Comparison of ENCODE assay signal across 11 cellular contexts in genomic region chr18:56298935-56299334, GRCh38.
DNase-seq lines count a peak whose midpoint lies in the region; ATAC-seq and TF ChIP-seq lines count a peak whose summit lies in the region.
"Had no signal": no experiment of that assay in that cellular context is flagged by ENCODE, and none has a peak within 500 bp of the region (broad histone marks: within the 10 kb centered on the region; RNA-seq: fewer than 3 reads in every experiment).

No MANE protein-coding gene starts in this region.

- H3K79me2 ChIP-seq in H9 (ENCODE audit: insufficient read depth, low read length) (no peaks in the 10 kb centered on the region), PC-3 (ENCODE audit: low read length) (no peaks in the 10 kb centered on the region), smooth muscle cell (ENCODE audit: low read depth) (no peaks in the 10 kb centered on the region)

- no peak overlapping the region for H4K91ac ChIP-seq in H9 (ENCODE audit: insufficient read length, low read depth, low read length)

- TF ChIP-seq CTCF in H9 (conservative IDR thresholded peaks at IDR 0.05) (peak; percentile 49; the same call in 2 of the 3 replicates), PC-3 (conservative IDR thresholded peaks at IDR 0.05; ENCODE audit: low read depth, low read length) (peak; percentile 63), smooth muscle cell (IDR thresholded peaks at IDR 0.05; ENCODE audit: borderline replicate concordance, insufficient read depth, poor library complexity, severe bottlenecking) (peak; percentile 20)

- H3F3A ChIP-seq in PC-3 (ENCODE audit: low read length, unreplicated experiment), result peaks cover 6% of the 10 kb centered on the region
- H3F3A ChIP-seq in smooth muscle cell (ENCODE audit: low read depth), result no peaks in the 10 kb centered on the region

- WGBS in H9 (ENCODE audit: extremely low coverage, insufficient read length, low lambda C conversion rate), result no CpG with 5 or more reads among the region's 1 CpG
- WGBS in smooth muscle cell (ENCODE audit: low lambda C conversion rate), result 95% methylated on average over 1 of the region's 1 CpG

- CTCF ChIA-PET in PC-3 (lab: Charles Lee), result no interaction called here

- no peaks in the 10 kb centered on the region for H3K36me3 Mint-ChIP-seq in H9 (ENCODE audit: insufficient read depth in 1 of 3, low read depth in 3 of 3)
- H3K36me3 Mint-ChIP-seq in activated naive CD8-positive, alpha-beta T cell treated with anti-CD3 and anti-CD28 coated beads for 36 hours, result no peaks in the 10 kb centered on the region
- H3K36me3 Mint-ChIP-seq: naive B cell had no signal

- no peak overlapping the region for H2AK5ac ChIP-seq in H9 (ENCODE audit: insufficient read length, low read length)

- H3K56ac ChIP-seq in H9 (ENCODE audit: insufficient read length, low read depth, low read length), result no peak overlapping the region

- no peaks in the 10 kb centered on the region for H3K79me1 ChIP-seq in H9 (ENCODE audit: insufficient read depth, low read depth, low read length, poor library complexity, severe bottlenecking)

- H3K9me2 ChIP-seq in PC-3 (replicated peaks; ENCODE audit: low read length), result no peaks in the 10 kb centered on the region

- H2BK12ac ChIP-seq in H9 (ENCODE audit: insufficient read length, low read depth, low read length), result no peak overlapping the region

- no peaks in the 10 kb centered on the region for H3K27me3 Mint-ChIP-seq in H9 (ENCODE audit: low read depth)
- no peaks in the 10 kb centered on the region for H3K27me3 Mint-ChIP-seq in activated naive CD8-positive, alpha-beta T cell treated with anti-CD3 and anti-CD28 coated beads for 36 hours
- H3K27me3 Mint-ChIP-seq: naive B cell had no signal

- H3K4me1 ChIP-seq in H9 (ENCODE audit: insufficient read depth, low read length) (no peaks in the 10 kb centered on the region), PC-3 (ENCODE audit: insufficient read depth, low read length) (peaks cover 20% of the 10 kb centered on the region), smooth muscle cell (ENCODE audit: low read depth) (peaks cover 3% of the 10 kb centered on the region)
- H3K4me1 ChIP-seq: suprapubic skin had no signal

- H3K23ac ChIP-seq in H9 (ENCODE audit: insufficient read length, low read depth, low read length), result no peak overlapping the region

- POLR2A ChIA-PET in PC-3 (lab: Charles Lee; ENCODE audit: unreplicated experiment), result no interaction called here

- no peak overlapping the region for H3T11ph ChIP-seq in H9 (ENCODE audit: low read length)

- no peak overlapping the region for H4K5ac ChIP-seq in H9 (ENCODE audit: insufficient read length, low read depth, low read length)

- no peak overlapping the region for H3K27ac ChIP-seq in H9 (ENCODE audit: insufficient read length, low read depth, low read length)
- peak overlapping the region; percentile 87 for H3K27ac ChIP-seq in PC-3 (ENCODE audit: low read length)
- no peak overlapping the region for H3K27ac ChIP-seq in epithelial cell of prostate
- no peak overlapping the region for H3K27ac ChIP-seq in smooth muscle cell (ENCODE audit: low read depth)
- H3K27ac ChIP-seq: suprapubic skin had no signal

- BruUV-seq in PC-3 (replicated peaks; lab: Mats Ljungman, UMichigan), result no TSS peak

- no peak overlapping the region for H2BK15ac ChIP-seq in H9 (ENCODE audit: low read depth, low read length)

- H3K4me1 Mint-ChIP-seq in H9, result peaks cover 6 to 7% of the 10 kb centered on the region in 2 experiments
- peaks cover 6% of the 10 kb centered on the region for H3K4me1 Mint-ChIP-seq in activated naive CD8-positive, alpha-beta T cell treated with anti-CD3 and anti-CD28 coated beads for 36 hours

- H4K20me1 ChIP-seq in H9 (ENCODE audit: control insufficient read depth, insufficient read depth, insufficient read length) (no peaks in the 10 kb centered on the region), PC-3 (ENCODE audit: low read length) (no peaks in the 10 kb centered on the region), smooth muscle cell (ENCODE audit: low read depth) (no peaks in the 10 kb centered on the region)

- no peak overlapping the region for H3K14ac ChIP-seq in H9 (ENCODE audit: insufficient read depth, low read length)

- no peak overlapping the region for H3K4me2 ChIP-seq in H9 (ENCODE audit: insufficient read depth, insufficient read length, low read length)
- H3K4me2 ChIP-seq in PC-3 (ENCODE audit: low read length), result peak overlapping the region; percentile 60
- no peak overlapping the region for H3K4me2 ChIP-seq in smooth muscle cell

- no peak overlapping the region for H3K4me3 Mint-ChIP-seq in H9
- H3K4me3 Mint-ChIP-seq in activated naive CD8-positive, alpha-beta T cell treated with anti-CD3 and anti-CD28 coated beads for 36 hours, result no peak overlapping the region
- H3K4me3 Mint-ChIP-seq: naive B cell; T-helper 1 cell treated with Interleukin-12 subunit alpha and Interleukin-12 subunit beta and Interleukin-4 antibody, amounts not matched to agents 30 μg/mL and 1 μg/mL, for 36 hours had no signal

- no peak overlapping the region for H3K27ac Mint-ChIP-seq in H9
- H3K27ac Mint-ChIP-seq in activated naive CD8-positive, alpha-beta T cell treated with anti-CD3 and anti-CD28 coated beads for 36 hours, result no peak overlapping the region
- H3K27ac Mint-ChIP-seq: T-helper 1 cell treated with Interleukin-12 subunit alpha and Interleukin-12 subunit beta and Interleukin-4 antibody, amounts not matched to agents 30 μg/mL and 1 μg/mL, for 36 hours had no signal

- no peak overlapping the region for H2BK20ac ChIP-seq in H9 (ENCODE audit: low read depth, low read length, poor library complexity, severe bottlenecking)

- no peaks in the 10 kb centered on the region for H3K23me2 ChIP-seq in H9 (ENCODE audit: insufficient read length, low read depth, low read length, poor library complexity, severe bottlenecking)

- H2AFZ ChIP-seq in H9 (ENCODE audit: low read length) (no peak overlapping the region), PC-3 (ENCODE audit: low read length) (no peak overlapping the region), smooth muscle cell (ENCODE audit: low read depth) (no peak overlapping the region)

- H3K4me3 ChIP-seq in PC-3 (ENCODE audit: low read length) (0 out of 2 replicates have a peak overlapping the region, but pooled peaks have one; percentile 6), smooth muscle cell (no peak overlapping the region)
- H3K4me3 ChIP-seq: suprapubic skin had no signal

- H2BK5ac ChIP-seq in H9 (ENCODE audit: insufficient read length, low read length), result no peak overlapping the region

- no peak for DNase-seq in H9
- DNase-seq in PC-3, result peak; percentile 96
- peak; percentile 48 for DNase-seq in epithelial cell of prostate (ENCODE audit: low read depth, low spot score)
- no peak for DNase-seq in smooth muscle cell (lab: John Stamatoyannopoulos, UW; ENCODE audit: unreplicated experiment)
- DNase-seq in activated effector memory CD4-positive, alpha-beta T cell treated with anti-CD3 and anti-CD28 coated beads, Interleukin-2, amount 50 U/mL, for 16 hours, result no peak
- no peak for DNase-seq in SKM-1 treated with dmso at 0.1 percent for 144 hours (lab: John Stamatoyannopoulos, UW; ENCODE audit: unreplicated experiment)
- DNase-seq in activated naive CD8-positive, alpha-beta T cell treated with anti-CD3 and anti-CD28 coated beads for 36 hours, result no peak
- DNase-seq: naive B cell; stimulated activated CD4-positive, alpha-beta T cell treated with anti-CD3 and anti-CD28 coated beads, Interleukin-1b, Interleukin-23, amount 100 ng/mL, for 48 hours had no signal

- H4K8ac ChIP-seq in H9 (replicated peaks; ENCODE audit: insufficient read length, low read depth, low read length), result no peak overlapping the region

- no peak overlapping the region for H3K18ac ChIP-seq in H9 (ENCODE audit: insufficient read length, low read depth, low read length)

- no peaks in the 10 kb centered on the region for H3K9me3 Mint-ChIP-seq in H9
- H3K9me3 Mint-ChIP-seq in activated naive CD8-positive, alpha-beta T cell treated with anti-CD3 and anti-CD28 coated beads for 36 hours, result no peaks in the 10 kb centered on the region
- H3K9me3 Mint-ChIP-seq: naive B cell; T-helper 1 cell treated with Interleukin-12 subunit alpha and Interleukin-12 subunit beta and Interleukin-4 antibody, amounts not matched to agents 30 μg/mL and 1 μg/mL, for 36 hours had no signal

- H3K9ac ChIP-seq in H9 (ENCODE audit: extremely low read depth, insufficient read length, low read length) (no peak overlapping the region), PC-3 (ENCODE audit: low read length) (peak overlapping the region; percentile 38), smooth muscle cell (ENCODE audit: low read depth) (no peak overlapping the region)

- H3K4ac ChIP-seq in H9 (ENCODE audit: low read depth, low read length), result no peak overlapping the region

- peak; percentile 97 for ATAC-seq in PC-3

- H2BK120ac ChIP-seq in H9 (ENCODE audit: low read depth, low read length, poor library complexity, severe bottlenecking), result no peak overlapping the region

- H3K27me3 ChIP-seq in H9 (ENCODE audit: insufficient read depth, low read length), result no peaks in the 10 kb centered on the region
- no peaks in the 10 kb centered on the region for H3K27me3 ChIP-seq in PC-3 (ENCODE audit: low read length)
- no peaks in the 10 kb centered on the region for H3K27me3 ChIP-seq in smooth muscle cell (ENCODE audit: low read depth)
- H3K27me3 ChIP-seq: suprapubic skin had no signal

- H3K9me3 ChIP-seq in H9 (ENCODE audit: control insufficient read depth, low read depth, low read length) (no peaks in the 10 kb centered on the region), PC-3 (ENCODE audit: low read length) (no peaks in the 10 kb centered on the region), smooth muscle cell (replicated peaks; ENCODE audit: low read depth) (no peaks in the 10 kb centered on the region)
- H3K9me3 ChIP-seq: suprapubic skin had no signal

- H3K36me3 ChIP-seq in PC-3 (ENCODE audit: low read depth, low read length), result no peaks in the 10 kb centered on the region
- no peaks in the 10 kb centered on the region for H3K36me3 ChIP-seq in smooth muscle cell (ENCODE audit: low read depth)
- H3K36me3 ChIP-seq: suprapubic skin had no signal

- intact Hi-C loops in PC-3 (cut with micrococcal nuclease), result loop anchor here (1.0 to 10.0 kb wide), 8 partner anchors 73 to 884 kb away; partner anchors contain the start of gene TCF4

Comparison
In these comparisons a context has a peak if more than half of its experiments do, and no peak if none do; other contexts are left out.
1. DNase-seq: peak in PC-3 (single experiment) and epithelial cell of prostate (single experiment); none in H9 (single experiment), smooth muscle cell (single experiment), activated effector memory CD4-positive, alpha-beta T cell treated with anti-CD3 and anti-CD28 coated beads, Interleukin-2, amount 50 U/mL, for 16 hours (single experiment), SKM-1 treated with dmso at 0.1 percent for 144 hours (single experiment) and activated naive CD8-positive, alpha-beta T cell treated with anti-CD3 and anti-CD28 coated beads for 36 hours (single experiment).
2. Peak in every context shown above with its lines, with median percentiles within 50 percentile points of each other: CTCF ChIP-seq.